1 cellular context compared by ENCODE assay signal in genomic region chr16:17930280-17930679, GRCh38.
TF ChIP-seq lines count a peak whose summit lies in the region.

No MANE protein-coding gene starts in this region.

TF ChIP-seq in GM23338, 12 proteins besides CTCF, POLR2A, EP300 and RAD21 (continued from another document):
- TF ChIP-seq ZNF114 (CRISPR knock-in tag; IDR thresholded peaks at IDR 0.05) = no peak
- no peak for TF ChIP-seq CREB1 (CRISPR knock-in tag; IDR thresholded peaks at IDR 0.05; ENCODE audit: low read depth)
- no peak for TF ChIP-seq ZNF331 (CRISPR knock-in tag; IDR thresholded peaks at IDR 0.05; ENCODE audit: low read depth)
- no peak for TF ChIP-seq EZH2phosphoT487 (IDR thresholded peaks at IDR 0.05; ENCODE audit: unreplicated experiment)
- TF ChIP-seq REST (IDR thresholded peaks at IDR 0.05; ENCODE audit: unreplicated experiment) = no peak
